16 cellular contexts compared by ENCODE assay signal in genomic region chr9:124390812-124391658, GRCh38. TPM values are rescaled to one million over a fixed set of nuclear protein-coding genes. Genes with fewer than 3 reads are reported as not detected.
DNase-seq lines count a peak whose midpoint lies in the region; ATAC-seq and TF ChIP-seq lines count a peak whose summit lies in the region.
"Had no signal": no experiment of that assay in that cellular context is flagged by ENCODE, and none has a peak within 500 bp of the region (broad histone marks: within the 10 kb centered on the region; RNA-seq: fewer than 3 reads in every experiment).

No MANE protein-coding gene starts in this region.

- no peaks in the 10 kb centered on the region for H3F3A ChIP-seq in PC-3 (ENCODE audit: low read length, unreplicated experiment)

- peak overlapping the region; percentile 58 for H3K4me2 ChIP-seq in PC-3 (ENCODE audit: low read length)

- CTCF ChIA-PET in PC-3 (lab: Charles Lee): no interaction called here

- no peak overlapping the region for H3K9ac ChIP-seq in PC-3 (ENCODE audit: low read length)
- H3K9ac ChIP-seq: parathyroid adenoma had no signal

- WGBS in aorta, 2 donors: 49 to 53% methylated on average over 9 of the region's 9 CpGs

- H2AFZ ChIP-seq in PC-3 (ENCODE audit: low read length): no peak overlapping the region
- H2AFZ ChIP-seq: parathyroid adenoma had no signal

- TF ChIP-seq CTCF in 22Rv1 (IDR thresholded peaks at IDR 0.05): no peak
- no peak for TF ChIP-seq CTCF in PC-3 (conservative IDR thresholded peaks at IDR 0.05; ENCODE audit: low read depth, low read length)
- TF ChIP-seq CTCF in fibroblast of the aortic adventitia (IDR thresholded peaks at IDR 0.05; ENCODE audit: insufficient read depth, low read length): no peak
- no peak for TF ChIP-seq CTCF in breast epithelium (IDR thresholded peaks at IDR 0.05)

- TF ChIP-seq POLR2A in breast epithelium (IDR thresholded peaks at IDR 0.05): no peak

- intact Hi-C loops in PC-3 (cut with micrococcal nuclease): loop anchor here (10.0 kb wide), 1 partner anchor 266 kb away; no protein-coding TSS in a partner anchor
- intact Hi-C loops in aorta (cut with DNase I): no loop called here
- intact Hi-C loops in breast epithelium (cut with DNase I; ENCODE audit: low total_unique reads): no loop called here

- BruUV-seq in PC-3 (replicated peaks; lab: Mats Ljungman, UMichigan): no TSS peak

- H3K9me2 ChIP-seq in PC-3 (replicated peaks; ENCODE audit: low read length): no peaks in the 10 kb centered on the region

- H3K27me3 ChIP-seq in PC-3 (ENCODE audit: low read length) (no peaks in the 10 kb centered on the region), aorta (ENCODE audit: control insufficient read depth in 1 of 2, insufficient read depth in 2 of 2, low read length in 1 of 2) (no peaks in the 10 kb centered on the region), breast epithelium (no peaks in the 10 kb centered on the region)
- H3K27me3 ChIP-seq: SJCRH30, uterus had no signal

- POLR2A ChIA-PET in PC-3 (lab: Charles Lee; ENCODE audit: unreplicated experiment): interaction anchor here (0.5 kb wide), 1 partner anchor 16 kb away, joined by 3 read pairs; no protein-coding TSS in a partner anchor

- peak overlapping the region; percentile 29 for H3K27ac ChIP-seq in 22Rv1
- peak overlapping the region; percentile 36 for H3K27ac ChIP-seq in PC-3 (ENCODE audit: low read length)
- no peak overlapping the region for H3K27ac ChIP-seq in aorta (ENCODE audit: low read depth in 1 of 2, low read length in 2 of 2)
- no peak overlapping the region for H3K27ac ChIP-seq in breast epithelium
- H3K27ac ChIP-seq: epithelial cell of prostate, parathyroid adenoma, SJCRH30, uterus had no signal

- H3K4me3 ChIP-seq in PC-3 (ENCODE audit: low read length): no peak overlapping the region
- peak overlapping the region; percentile 22 for H3K4me3 ChIP-seq in fibroblast of the aortic adventitia (ENCODE audit: low read depth, low read length)
- no peak overlapping the region for H3K4me3 ChIP-seq in aorta (ENCODE audit: low read length in 2 of 2)
- H3K4me3 ChIP-seq in breast epithelium: no peak overlapping the region
- H3K4me3 ChIP-seq: SJCRH30, uterus had no signal

- ATAC-seq in PC-3 (peak; percentile 9; the same call in 1 of the 2 replicates), aorta (ENCODE audit: low FRiP score) (no peak), GM21825 (IDR thresholded peaks at IDR 0.05; ENCODE audit: unreplicated experiment) (no peak), HG03460 (IDR thresholded peaks at IDR 0.05; ENCODE audit: unreplicated experiment) (no peak)

- H3K36me3 ChIP-seq in PC-3 (ENCODE audit: low read depth, low read length) (peaks cover 15% of the 10 kb centered on the region; the same call in 1 of the 2 replicates), aorta (ENCODE audit: control insufficient read depth in 1 of 2, insufficient read depth in 2 of 2, low read length in 1 of 2) (no peaks in the 10 kb centered on the region), breast epithelium (no peaks in the 10 kb centered on the region)
- H3K36me3 ChIP-seq: uterus had no signal

- H4K20me1 ChIP-seq in PC-3 (ENCODE audit: low read length): peaks cover 69% of the 10 kb centered on the region

- DNase-seq in ELF-1 (ENCODE audit: low read depth, low spot score): peak; percentile 20
- DNase-seq in PC-3: peak; percentile 49
- peak; percentile 73 for DNase-seq in fibroblast of the aortic adventitia (ENCODE audit: low read depth)
- no peak for DNase-seq in aorta
- no peak for DNase-seq in breast epithelium (ENCODE audit: low spot score in 2 of 2)
- DNase-seq: activated CD4-positive, alpha-beta T cell treated with anti-CD3 and anti-CD28 coated beads, Interleukin-2, amount 10 ng/mL, durations not matched to agents 7 days and 5 days; NCI-H1436; SJCRH30; uterus had no signal

- H3K9me3 ChIP-seq in PC-3 (ENCODE audit: low read length): no peaks in the 10 kb centered on the region
- H3K9me3 ChIP-seq in aorta (ENCODE audit: control insufficient read depth, low read length): no peaks in the 10 kb centered on the region
- no peaks in the 10 kb centered on the region for H3K9me3 ChIP-seq in breast epithelium
- H3K9me3 ChIP-seq: SJCRH30, uterus had no signal

- H3K4me1 ChIP-seq in PC-3 (ENCODE audit: insufficient read depth, low read length): peaks cover 47% of the 10 kb centered on the region
- no peaks in the 10 kb centered on the region for H3K4me1 ChIP-seq in aorta (ENCODE audit: control insufficient read depth in 1 of 2, insufficient read depth in 2 of 2, low read length in 2 of 2)
- H3K4me1 ChIP-seq in breast epithelium: peaks cover 3 to 5% of the 10 kb centered on the region in 2 donors
- H3K4me1 ChIP-seq: SJCRH30 had no signal

- peaks cover 90% of the 10 kb centered on the region for H3K79me2 ChIP-seq in PC-3 (ENCODE audit: low read length)

RNA-seq across cellular contexts. Expression of gene PSMB7, which starts 24.2 kb away (rescaled TPM):
- total RNA-seq in PC-3 (2014; rRNA removed) (314 and 372 TPM in 2 replicates), fibroblast of the aortic adventitia (ENCODE audit: low replicate concordance) (59.2 and 209 TPM in 2 replicates), aorta (10 to 100 TPM; 75.9 to 83.5 TPM), breast epithelium (100 to 1,000 TPM; 157 to 206 (median 162) TPM)
- 100 to 1,000 TPM in 1 of 2 donors, 10 to 100 TPM in 1; 96.8 to 153 TPM for polyA plus RNA-seq in aorta

RNA-seq across cellular contexts. Expression of gene ADGRD2, which starts 59.2 kb away (rescaled TPM):
- total RNA-seq in PC-3 (2014; rRNA removed) (not detected in 2 replicates), fibroblast of the aortic adventitia (ENCODE audit: low replicate concordance) (not detected in 2 replicates), aorta (not detected), breast epithelium (1 to 10 TPM in 2 of 3 donors, not detected in 1; 2.6 to 2.9 TPM)
- polyA plus RNA-seq in aorta: not detected
- total RNA-seq: activated CD4-positive, alpha-beta T cell treated with anti-CD3 and anti-CD28 coated beads, Interleukin-2, amount 10 ng/mL, durations not matched to agents 7 days and 5 days; kidney epithelial cell; SJCRH30 had no signal
- polyA plus RNA-seq: adipose tissue had no signal

Comparison
In these comparisons a context has a peak if more than half of its experiments do, and no peak if none do; other contexts are left out.
1. H3K27ac ChIP-seq: peak in 22Rv1 (single experiment) and PC-3 (single experiment); none in aorta (0 of 2) and breast epithelium (0 of 2).
2. DNase-seq: peak in ELF-1 (single experiment), PC-3 (single experiment) and fibroblast of the aortic adventitia (single experiment); none in aorta (0 of 2) and breast epithelium (0 of 2).